In genomic region chr12:58424735-58425379, GRCh38 we compare ENCODE assay signal across 7 cellular contexts.
DNase-seq lines count a peak whose midpoint lies in the region; ATAC-seq, FAIRE-seq and TF ChIP-seq lines count a peak whose summit lies in the region.

No MANE protein-coding gene starts in this region.

- TF ChIP-seq EP300 in stomach (IDR thresholded peaks at IDR 0.05) = no peak

- H3K27ac ChIP-seq in stomach (peak overlapping the region in 4 of 5 donors; percentile 30 to 85 (median 76)), WERI-Rb-1 (no peak overlapping the region), small intestine (ENCODE audit: low read depth in 1 of 2, low read length in 1 of 2) (peak overlapping the region in 1 of 2 donors; percentile 49)

- FAIRE-seq in small intestine (lab: Jason Lieb, UNC) = no peak

- no peaks in the 10 kb centered on the region for H3K36me3 ChIP-seq in stomach
- no peaks in the 10 kb centered on the region for H3K36me3 ChIP-seq in WERI-Rb-1
- no peaks in the 10 kb centered on the region for H3K36me3 ChIP-seq in small intestine (ENCODE audit: control insufficient read depth in 2 of 2, insufficient read depth in 2 of 2, low read length in 2 of 2)

- WGBS in stomach, 5 donors = 11 to 25% (median 21%) methylated on average over 1 of the region's 1 CpG
- 31 to 51% (median 39%) methylated on average over 1 of the region's 1 CpG for WGBS in small intestine, 3 donors

- intact Hi-C loops in stomach (cut with DNase I; ENCODE audit: low total_unique reads) = no loop called here

- H3K27me3 ChIP-seq in stomach (no peaks in the 10 kb centered on the region), WERI-Rb-1 (ENCODE audit: insufficient read depth, low read depth, severe bottlenecking) (no peaks in the 10 kb centered on the region), small intestine (ENCODE audit: control insufficient read depth in 2 of 2, insufficient read depth in 2 of 2, low read length in 2 of 2) (no peaks in the 10 kb centered on the region)

- H3K9me3 ChIP-seq in stomach (peaks cover 0 to 7% (median 0%) of the 10 kb centered on the region in 4 donors), WERI-Rb-1 (ENCODE audit: severe bottlenecking) (no peaks in the 10 kb centered on the region), small intestine (ENCODE audit: control insufficient read depth, low read depth) (no peaks in the 10 kb centered on the region)

- H3K4me1 ChIP-seq in stomach = peaks cover 11 to 27% (median 22%) of the 10 kb centered on the region in 4 donors
- peaks cover 0 to 3% of the 10 kb centered on the region in 2 donors for H3K4me1 ChIP-seq in small intestine (ENCODE audit: control insufficient read depth in 2 of 2, insufficient read depth in 1 of 2, low read depth in 1 of 2, low read length in 1 of 2)

- DNase-seq in choroid plexus epithelial cell (ENCODE audit: low read depth) = peak; percentile 46
- no peak for DNase-seq in stomach
- DNase-seq in WERI-Rb-1 = no peak
- no peak for DNase-seq in small intestine
- no peak for DNase-seq in DMS79 (lab: John Stamatoyannopoulos, UW)

- no peak for TF ChIP-seq CTCF in choroid plexus epithelial cell (conservative IDR thresholded peaks at IDR 0.05; ENCODE audit: low read depth, low read length)
- TF ChIP-seq CTCF in stomach (IDR thresholded peaks at IDR 0.05) = no peak
- no peak for TF ChIP-seq CTCF in WERI-Rb-1 (IDR thresholded peaks at IDR 0.05; ENCODE audit: low read depth, low read length)

- no peak for TF ChIP-seq POLR2A in stomach (IDR thresholded peaks at IDR 0.05)

- no peak overlapping the region for H3K4me3 ChIP-seq in choroid plexus epithelial cell (ENCODE audit: low read depth, low read length)
- H3K4me3 ChIP-seq in stomach = no peak overlapping the region
- no peak overlapping the region for H3K4me3 ChIP-seq in WERI-Rb-1 (ENCODE audit: low read depth, low read length)
- no peak overlapping the region for H3K4me3 ChIP-seq in small intestine (ENCODE audit: low read depth in 1 of 2, low read length in 2 of 2)

- ATAC-seq in GM21381 (IDR thresholded peaks at IDR 0.05; ENCODE audit: unreplicated experiment) (peak; percentile 28), HG03175 (IDR thresholded peaks at IDR 0.05; ENCODE audit: unreplicated experiment) (peak; percentile 37)
